In genomic region chr11:67455054-67455453, GRCh38 we compare ENCODE assay signal across 29 cellular contexts. TPM values are rescaled to one million over a fixed set of nuclear protein-coding genes. Genes with fewer than 3 reads are reported as not detected.
"Had no signal": no experiment of that assay in that cellular context is flagged by ENCODE, and none has a peak within 500 bp of the region (broad histone marks: within the 10 kb centered on the region; RNA-seq: fewer than 3 reads in every experiment).

CABP4 (plus strand) TSS chr11:67455354; CDS start chr11:67455424, 70 bp downstream.

- H3K9me3 ChIP-seq: left lung, neutrophil, pancreas, psoas muscle, right atrium auricular region, stomach, transverse colon, vagina had no signal

- ATAC-seq: esophagus mucosa; left lung; naive thymus-derived CD8-positive, alpha-beta T cell; pancreas; psoas muscle had no signal

- H3K27ac ChIP-seq: hepatocyte, left lung, neutrophil, pancreas, psoas muscle, right atrium auricular region, stomach, transverse colon, vagina had no signal

- H3K4me2 ChIP-seq: hepatocyte had no signal

- H3K27me3 Mint-ChIP-seq: activated T-cell treated with anti-CD3 and anti-CD28 coated beads, Interleukin-2, amount 50 U/mL, for 24 hours; brain; naive thymus-derived CD8-positive, alpha-beta T cell had no signal

- H3K4me1 ChIP-seq: right atrium auricular region, transverse colon had no signal

- H3K4me1 Mint-ChIP-seq: brain, immature natural killer cell had no signal

- H3K27ac Mint-ChIP-seq: activated naive CD4-positive, alpha-beta T cell treated with anti-CD3 and anti-CD28 coated beads for 36 hours; activated T-cell treated with anti-CD3 and anti-CD28 coated beads, Interleukin-2, amount 50 U/mL, for 24 hours; brain; immature natural killer cell; mesothelial cell of epicardium had no signal

- H3K9me3 Mint-ChIP-seq: activated naive CD4-positive, alpha-beta T cell treated with anti-CD3 and anti-CD28 coated beads for 36 hours; activated T-cell treated with anti-CD3 and anti-CD28 coated beads, Interleukin-2, amount 50 U/mL, for 24 hours; brain; immature natural killer cell; mesothelial cell of epicardium; naive thymus-derived CD8-positive, alpha-beta T cell had no signal

- H3K36me3 ChIP-seq: left lung, neutrophil, pancreas, right atrium auricular region, stomach, transverse colon, vagina had no signal

- H3K4me3 Mint-ChIP-seq: activated naive CD4-positive, alpha-beta T cell treated with anti-CD3 and anti-CD28 coated beads for 36 hours; activated T-cell treated with anti-CD3 and anti-CD28 coated beads, Interleukin-2, amount 50 U/mL, for 24 hours; brain; immature natural killer cell; mesothelial cell of epicardium had no signal

- H3K4me3 ChIP-seq: hepatocyte, left lung, pancreas, psoas muscle, right atrium auricular region, stomach, transverse colon, vagina had no signal

- H2AFZ ChIP-seq: hepatocyte had no signal

- H3K27me3 ChIP-seq: hepatocyte, left lung, neutrophil, pancreas, right atrium auricular region, stomach, transverse colon, vagina had no signal

- H3K79me2 ChIP-seq: hepatocyte had no signal

- H3K36me3 Mint-ChIP-seq: brain; mesothelial cell of epicardium; naive thymus-derived CD8-positive, alpha-beta T cell had no signal

- FAIRE-seq: endothelial cell of umbilical vein, pancreas, TTC549 had no signal

- DNase-seq: activated CD4-positive, alpha-beta T cell treated with anti-CD3 and anti-CD28 coated beads for 1 hour; activated CD4-positive, alpha-beta T cell treated with anti-CD3 and anti-CD28 coated beads, Interleukin-2, amount 50 U/mL, for 4 hours; activated CD8-positive, alpha-beta memory T cell treated with anti-CD3 and anti-CD28 coated beads for 24 hours; activated CD8-positive, alpha-beta memory T cell treated with anti-CD3 and anti-CD28 coated beads, Interleukin-2, amount 50 U/mL, for 4 hours; activated naive CD4-positive, alpha-beta T cell treated with anti-CD3 and anti-CD28 coated beads for 36 hours; activated T-cell treated with anti-CD3 and anti-CD28 coated beads, Interleukin-2, amount 50 U/mL, for 24 hours; aorta; effector memory CD4-positive, alpha-beta T cell; foreskin melanocyte; immature natural killer cell; kidney glomerular epithelial cell; left lung; psoas muscle; stimulated activated CD4-positive, alpha-beta T cell treated with anti-CD3 and anti-CD28 coated beads, Interleukin-4, amount 100 ng/mL, for 24 hours; stomach; T-helper 1 cell; transverse colon had no signal

RNA-seq across cellular contexts. Expression of gene CABP4, which starts in this region (rescaled TPM):
- total RNA-seq: hepatocyte, temporal lobe had no signal
- polyA plus RNA-seq: hepatocyte had no signal
